In genomic region chr9:69173891-69174644, GRCh38 we compare ENCODE assay signal across 8 cellular contexts. TPM values are rescaled to one million over a fixed set of nuclear protein-coding genes. Genes with fewer than 3 reads are reported as not detected.
DNase-seq lines count a peak whose midpoint lies in the region; ATAC-seq and TF ChIP-seq lines count a peak whose summit lies in the region.

TJP2 (plus strand) TSS chr9:69174277; CDS start chr9:69174373, 96 bp downstream.

- no peaks in the 10 kb centered on the region for H3K36me3 ChIP-seq in mesenchymal stem cell (ENCODE audit: control insufficient read depth in 1 of 2, insufficient read depth in 2 of 2, low read depth in 1 of 2, low read length in 2 of 2)

- H3K9me3 Mint-ChIP-seq in activated CD4-positive, alpha-beta memory T cell treated with anti-CD3 and anti-CD28 coated beads, Interleukin-2, amount 10 ng/mL, durations not matched to agents 7 days and 5 days = no peaks in the 10 kb centered on the region
- no peaks in the 10 kb centered on the region for H3K9me3 Mint-ChIP-seq in stimulated activated naive B cell treated with anti-CD40 and anti-IgM and Interleukin-4, amounts not matched to agents 10 μg/mL and 1 μg/mL and 100 μg/mL, for 72 hours

- in situ Hi-C loops in endometrial microvascular endothelial cells (cut with HindIII; ENCODE audit: inconsistent ontology term, low pct_unique_long_range_greater_than_20kb, low sequenced_read_pairs) = no loop called here

- H3K4me1 Mint-ChIP-seq in activated CD4-positive, alpha-beta memory T cell treated with anti-CD3 and anti-CD28 coated beads, Interleukin-2, amount 10 ng/mL, durations not matched to agents 7 days and 5 days = peaks cover 71% of the 10 kb centered on the region
- peaks cover 30 to 33% of the 10 kb centered on the region in 2 donors for H3K4me1 Mint-ChIP-seq in stimulated activated naive B cell treated with anti-CD40 and anti-IgM and Interleukin-4, amounts not matched to agents 10 μg/mL and 1 μg/mL and 100 μg/mL, for 72 hours

- H2BK120ac ChIP-seq in mesenchymal stem cell (ENCODE audit: low read depth, low read length) = peak within 1 kb of the TSS; percentile 94

- H3K4me1 ChIP-seq in mesenchymal stem cell (ENCODE audit: control insufficient read depth, insufficient read depth, low read depth, low read length) = peaks cover 8% of the 10 kb centered on the region

- peak within 1 kb of the TSS in 1 of 2 experiments; percentile 73 for H3K4ac ChIP-seq in mesenchymal stem cell (ENCODE audit: low read depth in 1 of 2, low read length in 2 of 2)

- peak within 1 kb of the TSS; percentile 69 for H4K8ac ChIP-seq in mesenchymal stem cell (ENCODE audit: low read length)

- H3K36me3 Mint-ChIP-seq in activated CD4-positive, alpha-beta memory T cell treated with anti-CD3 and anti-CD28 coated beads, Interleukin-2, amount 10 ng/mL, durations not matched to agents 7 days and 5 days (ENCODE audit: low read depth) = peaks cover 2% of the 10 kb centered on the region
- no peaks in the 10 kb centered on the region for H3K36me3 Mint-ChIP-seq in stimulated activated naive B cell treated with anti-CD40 and anti-IgM and Interleukin-4, amounts not matched to agents 10 μg/mL and 1 μg/mL and 100 μg/mL, for 72 hours

- H3K27ac Mint-ChIP-seq in activated CD4-positive, alpha-beta memory T cell treated with anti-CD3 and anti-CD28 coated beads, Interleukin-2, amount 10 ng/mL, durations not matched to agents 7 days and 5 days = peak within 1 kb of the TSS; percentile 57
- peak within 1 kb of the TSS; percentile 95 for H3K27ac Mint-ChIP-seq in stimulated activated naive B cell treated with anti-CD40 and anti-IgM and Interleukin-4, amounts not matched to agents 10 μg/mL and 1 μg/mL and 100 μg/mL, for 72 hours

- no peak within 1 kb of the TSS for H2AK5ac ChIP-seq in mesenchymal stem cell (ENCODE audit: low read length, severe bottlenecking)

- peak within 1 kb of the TSS; percentile 89 for H4K91ac ChIP-seq in mesenchymal stem cell (ENCODE audit: low read length)

- peak within 1 kb of the TSS in 1 of 2 experiments; percentile 98 for H3K23ac ChIP-seq in mesenchymal stem cell (ENCODE audit: low read length in 2 of 2)

- H2AFZ ChIP-seq in mesenchymal stem cell (ENCODE audit: low read depth, low read length) = peak within 1 kb of the TSS; percentile 93

- CTCF ChIA-PET in activated CD4-positive, alpha-beta memory T cell treated with anti-CD3 and anti-CD28 coated beads, Interleukin-2, amount 10 ng/mL, durations not matched to agents 7 days and 5 days (lab: Charles Lee) = interaction anchor here (0.8 to 1.9 kb wide), 4 partner anchors 16 to 19 kb away, joined by 3 to 8 read pairs (median 5); no protein-coding TSS in a partner anchor

- H2BK5ac ChIP-seq in mesenchymal stem cell (ENCODE audit: low read depth, low read length, poor library complexity, severe bottlenecking) = no peak within 1 kb of the TSS

- WGBS in mesenchymal stem cell = under 1% methylated on average over 64 of the region's 95 CpGs

- POLR2A ChIA-PET in activated CD4-positive, alpha-beta memory T cell treated with anti-CD3 and anti-CD28 coated beads, Interleukin-2, amount 10 ng/mL, durations not matched to agents 7 days and 5 days (lab: Charles Lee) = interaction anchor here (0.6 to 2.0 kb wide), 8 partner anchors 11 to 138 kb away, joined by 3 to 8 read pairs (median 4); no protein-coding TSS in a partner anchor

- peak within 1 kb of the TSS; percentile 82 for H3K4me3 Mint-ChIP-seq in activated CD4-positive, alpha-beta memory T cell treated with anti-CD3 and anti-CD28 coated beads, Interleukin-2, amount 10 ng/mL, durations not matched to agents 7 days and 5 days
- H3K4me3 Mint-ChIP-seq in stimulated activated naive B cell treated with anti-CD40 and anti-IgM and Interleukin-4, amounts not matched to agents 10 μg/mL and 1 μg/mL and 100 μg/mL, for 72 hours = peak within 1 kb of the TSS; percentile 86 to 91

- H2BK15ac ChIP-seq in mesenchymal stem cell (ENCODE audit: low read depth, poor library complexity, severe bottlenecking) = peak within 1 kb of the TSS; percentile 81

- peak within 1 kb of the TSS; percentile 11 to 87 for H2BK12ac ChIP-seq in mesenchymal stem cell (ENCODE audit: low read length in 2 of 2)

- no peaks in the 10 kb centered on the region for H3K27me3 ChIP-seq in mesenchymal stem cell (ENCODE audit: control insufficient read depth in 1 of 2, insufficient read depth in 1 of 2, low read length in 2 of 2)

- H3K9ac ChIP-seq in mesenchymal stem cell (ENCODE audit: low read length) = peak within 1 kb of the TSS; percentile 88

- peak within 1 kb of the TSS in 1 of 2 experiments; percentile 89 for H3K14ac ChIP-seq in mesenchymal stem cell (ENCODE audit: low read length in 2 of 2)

- peak within 1 kb of the TSS; percentile 90 for H3K4me2 ChIP-seq in mesenchymal stem cell (ENCODE audit: low read length, poor library complexity, severe bottlenecking)

- peaks cover 12% of the 10 kb centered on the region for H3K27me3 Mint-ChIP-seq in activated CD4-positive, alpha-beta memory T cell treated with anti-CD3 and anti-CD28 coated beads, Interleukin-2, amount 10 ng/mL, durations not matched to agents 7 days and 5 days
- H3K27me3 Mint-ChIP-seq in stimulated activated naive B cell treated with anti-CD40 and anti-IgM and Interleukin-4, amounts not matched to agents 10 μg/mL and 1 μg/mL and 100 μg/mL, for 72 hours = peaks cover 11 to 24% of the 10 kb centered on the region in 2 donors

- TF ChIP-seq CTCF in GM12865 (IDR thresholded peaks at IDR 0.05; ENCODE audit: insufficient read depth, low read depth, low read length, missing control alignments) = no peak

- peak within 1 kb of the TSS; percentile 39 for H3K27ac ChIP-seq in mesenchymal stem cell (ENCODE audit: low read length, poor library complexity, severe bottlenecking)

- H3K18ac ChIP-seq in mesenchymal stem cell (ENCODE audit: low read depth in 1 of 2, low read length in 2 of 2) = peak within 1 kb of the TSS; percentile 64 to 97

- ATAC-seq in GM21825 (IDR thresholded peaks at IDR 0.05; ENCODE audit: unreplicated experiment) = peak; percentile 43
- peak; percentile 13 to 31 for ATAC-seq in stimulated activated naive B cell treated with anti-CD40 and anti-IgM and Interleukin-4, amounts not matched to agents 10 μg/mL and 1 μg/mL and 100 μg/mL, for 72 hours (replicated peaks)

- no peaks in the 10 kb centered on the region for H3K9me3 ChIP-seq in mesenchymal stem cell (ENCODE audit: control insufficient read depth, low read length)

- H3K4me3 ChIP-seq in GM12865 (ENCODE audit: low read depth, low read length) = peak within 1 kb of the TSS; percentile 83
- peak within 1 kb of the TSS; percentile 76 to 88 for H3K4me3 ChIP-seq in mesenchymal stem cell (ENCODE audit: insufficient read depth in 1 of 2, low read depth in 1 of 2, low read length in 2 of 2)

- peak; percentile 84 for DNase-seq in GM12865 (ENCODE audit: low read depth)
- peak; percentile 76 for DNase-seq in LHCN-M2 (ENCODE audit: low read depth)
- DNase-seq in activated CD4-positive, alpha-beta memory T cell treated with anti-CD3 and anti-CD28 coated beads, Interleukin-2, amount 10 ng/mL, durations not matched to agents 7 days and 5 days = peak; percentile 66
- DNase-seq in mesenchymal stem cell = peak; percentile 83
- peak; percentile 39 for DNase-seq in stimulated activated naive B cell treated with anti-CD40 and anti-IgM and Interleukin-4, amounts not matched to agents 10 μg/mL and 1 μg/mL and 100 μg/mL, for 72 hours
- no peak for DNase-seq in NCI-H510A treated with DMSO at 0.1 percent for 48 hours (lab: John Stamatoyannopoulos, UW)

- H3K79me1 ChIP-seq in mesenchymal stem cell (replicated peaks; ENCODE audit: low read length, poor library complexity, severe bottlenecking) = peaks cover 22% of the 10 kb centered on the region

RNA-seq across cellular contexts. Expression of gene TJP2, which starts in this region (rescaled TPM):
- total RNA-seq in LHCN-M2 (2014; rRNA removed) (25.7 and 28.2 TPM in 2 replicates), endometrial microvascular endothelial cells (ENCODE audit: inconsistent ontology term) (279 TPM)
- 16.9 TPM for polyA plus RNA-seq in LHCN-M2 (2012)
- 10 to 100 TPM; 37.2 to 37.9 TPM for total RNA-seq in activated CD4-positive, alpha-beta memory T cell treated with anti-CD3 and anti-CD28 coated beads, Interleukin-2, amount 10 ng/mL, durations not matched to agents 7 days and 5 days
- 14.6 TPM for polyA plus RNA-seq in mesenchymal stem cell (2013, experiment 1 of 2)
- polyA plus RNA-seq in mesenchymal stem cell (2013, experiment 2 of 2) = 13.8 TPM
